29 cellular contexts compared by ENCODE assay signal in the genomic region with DNA sequence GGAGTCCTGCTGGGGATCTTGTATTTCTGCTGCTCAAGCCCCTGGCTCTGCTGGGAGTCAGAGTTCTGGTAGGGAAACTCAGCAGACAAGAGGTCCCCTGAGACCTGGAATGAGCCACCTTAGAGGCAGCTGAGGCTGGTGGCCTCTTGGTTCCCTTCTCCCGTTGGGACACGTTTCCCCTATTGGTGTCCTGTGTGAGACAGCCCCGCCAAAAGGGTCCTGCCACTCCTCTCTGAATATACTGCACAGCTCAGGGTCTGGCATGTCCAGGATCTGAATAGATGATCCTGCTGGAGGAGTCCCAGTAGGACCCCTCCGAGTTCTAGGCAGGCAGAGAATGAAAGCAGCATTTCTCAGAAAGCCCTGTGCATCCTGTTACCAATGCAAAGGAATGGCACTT.
"Had no signal": no experiment of that assay in that cellular context is flagged by ENCODE, and none has a peak within 500 bp of the region (broad histone marks: within the 10 kb centered on the region; RNA-seq: fewer than 3 reads in every experiment).

No MANE protein-coding gene starts in this region.

- H3K36me3 Mint-ChIP-seq: activated naive CD4-positive, alpha-beta T cell treated with anti-CD3 and anti-CD28 coated beads, Interleukin-2, amount 50 U/mL, for 24 hours had no signal

- DNase-seq: activated B cell treated with CpG ODN at 0.5 μM for 24 hours; activated CD4-positive, alpha-beta T cell treated with anti-CD3 and anti-CD28 coated beads for 4 hours; activated CD4-positive, alpha-beta T cell treated with anti-CD3 and anti-CD28 coated beads, Interleukin-2, amount 50 U/mL, for 4 hours; activated CD4-positive, CD25-positive, alpha-beta regulatory T cell treated with anti-CD3 and anti-CD28 coated beads, Interleukin-2, amount 50 U/mL, for 72 hours; activated CD8-positive, alpha-beta T cell treated with anti-CD3 and anti-CD28 coated beads for 36 hours; activated gamma-delta T cell; activated naive CD4-positive, alpha-beta T cell treated with Interleukin-2 at 50 U/mL for 16 hours; activated naive CD8-positive, alpha-beta T cell treated with anti-CD3 and anti-CD28 coated beads, Interleukin-2, amount 10 ng/mL, durations not matched to agents 7 days and 5 days; activated T-cell treated with anti-CD3 and anti-CD28 coated beads, Interleukin-2, amount 50 U/mL, for 1 hour; amygdala; NCI-H1092 treated with DMSO at 0.1 percent for 48 hours; NCI-H1417; NCI-H146; NCI-H187; NCI-H2029 treated with DMSO at 0.1 percent for 48 hours; NCI-H2107; NCI-H345; NCI-H526; NCI-H748 treated with DMSO at 0.1 percent for 48 hours; PC-9; SIG-M5; T-helper 1 cell; T-helper 2 cell; T-helper 9 cell had no signal

- H3K9me3 Mint-ChIP-seq: activated B cell treated with CpG ODN at 0.5 μM for 24 hours; activated CD8-positive, alpha-beta T cell treated with anti-CD3 and anti-CD28 coated beads for 36 hours; activated naive CD4-positive, alpha-beta T cell treated with anti-CD3 and anti-CD28 coated beads, Interleukin-2, amount 50 U/mL, for 24 hours; activated naive CD8-positive, alpha-beta T cell treated with anti-CD3 and anti-CD28 coated beads, Interleukin-2, amount 10 ng/mL, durations not matched to agents 7 days and 5 days; activated T-helper 2 cell treated with anti-CD3 and anti-CD28 coated beads, Interferon-gamma antibody, Interleukin-2, Interleukin-4, amounts not matched to agents 10 μg/mL and 5 μg/mL and 100 μg/mL, durations not matched to agents 14 hours and 24 hours and 36 hours had no signal

- H3K4me3 Mint-ChIP-seq: activated B cell treated with CpG ODN at 0.5 μM for 24 hours; activated CD8-positive, alpha-beta T cell treated with anti-CD3 and anti-CD28 coated beads for 36 hours; activated naive CD4-positive, alpha-beta T cell treated with anti-CD3 and anti-CD28 coated beads, Interleukin-2, amount 50 U/mL, for 24 hours; activated naive CD8-positive, alpha-beta T cell treated with anti-CD3 and anti-CD28 coated beads, Interleukin-2, amount 10 ng/mL, durations not matched to agents 7 days and 5 days had no signal

- ATAC-seq: activated CD8-positive, alpha-beta T cell treated with anti-CD3 and anti-CD28 coated beads for 36 hours; K562; Right ventricle myocardium inferior; SK-N-SH treated with all-trans-retinoic acid at 6 μM for 48 hours had no signal

- H3K27ac Mint-ChIP-seq: activated B cell treated with CpG ODN at 0.5 μM for 24 hours; activated CD8-positive, alpha-beta T cell treated with anti-CD3 and anti-CD28 coated beads for 36 hours; activated naive CD4-positive, alpha-beta T cell treated with anti-CD3 and anti-CD28 coated beads, Interleukin-2, amount 50 U/mL, for 24 hours; activated naive CD8-positive, alpha-beta T cell treated with anti-CD3 and anti-CD28 coated beads, Interleukin-2, amount 10 ng/mL, durations not matched to agents 7 days and 5 days; activated T-helper 2 cell treated with anti-CD3 and anti-CD28 coated beads, Interferon-gamma antibody, Interleukin-2, Interleukin-4, amounts not matched to agents 10 μg/mL and 5 μg/mL and 100 μg/mL, durations not matched to agents 14 hours and 24 hours and 36 hours had no signal
